Comparison of ENCODE assay signal across 26 cellular contexts in genomic region chr10:74523199-74523598, GRCh38.
DNase-seq lines count a peak whose midpoint lies in the region; ATAC-seq and TF ChIP-seq lines count a peak whose summit lies in the region.
"Had no signal": no experiment of that assay in that cellular context is flagged by ENCODE, and none has a peak within 500 bp of the region (broad histone marks: within the 10 kb centered on the region; RNA-seq: fewer than 3 reads in every experiment).

No MANE protein-coding gene starts in this region.

- peaks cover 36% of the 10 kb centered on the region for H3K36me3 Mint-ChIP-seq in stimulated activated naive CD8-positive, alpha-beta T cell treated with anti-CD3 and anti-CD28 coated beads, Interleukin-15, Interleukin-2, amounts not matched to agents 100 ng/mL and 50 ng/mL, for 24 hours (ENCODE audit: low read depth)
- no peaks in the 10 kb centered on the region for H3K36me3 Mint-ChIP-seq in WTC11
- peaks cover 26 to 33% of the 10 kb centered on the region in 2 donors for H3K36me3 Mint-ChIP-seq in stimulated activated naive B cell treated with anti-CD40 and anti-IgM and Interleukin-4, amounts not matched to agents 10 μg/mL and 1 μg/mL and 100 μg/mL, for 72 hours

- no peak for TF ChIP-seq CTCF in HEK293 (tag by site-specific recombination; IDR thresholded peaks at IDR 0.05)
- TF ChIP-seq CTCF in WTC11 (IDR thresholded peaks at IDR 0.05), result no peak
- no peak for TF ChIP-seq CTCF in breast epithelium (IDR thresholded peaks at IDR 0.05)

- H3K27me3 Mint-ChIP-seq in stimulated activated naive CD8-positive, alpha-beta T cell treated with anti-CD3 and anti-CD28 coated beads, Interleukin-15, Interleukin-2, amounts not matched to agents 100 ng/mL and 50 ng/mL, for 24 hours, result no peaks in the 10 kb centered on the region
- H3K27me3 Mint-ChIP-seq in stimulated activated naive CD8-positive, alpha-beta T cell treated with anti-CD3 and anti-CD28 coated beads, Interleukin-15, amount 100 ng/mL, for 72 hours, result no peaks in the 10 kb centered on the region
- no peaks in the 10 kb centered on the region for H3K27me3 Mint-ChIP-seq in WTC11 (ENCODE audit: low read depth)
- H3K27me3 Mint-ChIP-seq in stimulated activated naive B cell treated with anti-CD40 and anti-IgM and Interleukin-4, amounts not matched to agents 10 μg/mL and 1 μg/mL and 100 μg/mL, for 72 hours, result no peaks in the 10 kb centered on the region
- H3K27me3 Mint-ChIP-seq: CD4-positive, alpha-beta memory T cell; CD4-positive, CD25-positive, alpha-beta regulatory T cell; CD8-positive, alpha-beta memory T cell had no signal

- H3K27ac Mint-ChIP-seq in stimulated activated naive CD8-positive, alpha-beta T cell treated with anti-CD3 and anti-CD28 coated beads, Interleukin-15, Interleukin-2, amounts not matched to agents 100 ng/mL and 50 ng/mL, for 24 hours, result peak overlapping the region; percentile 5
- no peak overlapping the region for H3K27ac Mint-ChIP-seq in stimulated activated naive CD8-positive, alpha-beta T cell treated with anti-CD3 and anti-CD28 coated beads, Interleukin-15, amount 100 ng/mL, for 72 hours
- peak overlapping the region; percentile 14; the same call in 1 of the 2 replicates for H3K27ac Mint-ChIP-seq in WTC11
- peak overlapping the region; percentile 65 for H3K27ac Mint-ChIP-seq in stimulated activated naive B cell treated with anti-CD40 and anti-IgM and Interleukin-4, amounts not matched to agents 10 μg/mL and 1 μg/mL and 100 μg/mL, for 72 hours

- no peak overlapping the region for H3K4me3 Mint-ChIP-seq in stimulated activated naive CD8-positive, alpha-beta T cell treated with anti-CD3 and anti-CD28 coated beads, Interleukin-15, Interleukin-2, amounts not matched to agents 100 ng/mL and 50 ng/mL, for 24 hours
- no peak overlapping the region for H3K4me3 Mint-ChIP-seq in stimulated activated naive CD8-positive, alpha-beta T cell treated with anti-CD3 and anti-CD28 coated beads, Interleukin-15, amount 100 ng/mL, for 72 hours
- no peak overlapping the region for H3K4me3 Mint-ChIP-seq in WTC11
- peak overlapping the region in 1 of 2 donors; percentile 28 for H3K4me3 Mint-ChIP-seq in stimulated activated naive B cell treated with anti-CD40 and anti-IgM and Interleukin-4, amounts not matched to agents 10 μg/mL and 1 μg/mL and 100 μg/mL, for 72 hours
- H3K4me3 Mint-ChIP-seq: CD14-positive monocyte; CD4-positive, alpha-beta memory T cell; CD4-positive, CD25-positive, alpha-beta regulatory T cell; CD8-positive, alpha-beta memory T cell had no signal

- no peak for TF ChIP-seq POLR2A in breast epithelium (IDR thresholded peaks at IDR 0.05)

- CTCF ChIA-PET in HEK293 (lab: Yijun Ruan, JAX) (no interaction called here), WTC11 (lab: Charles Lee) (no interaction called here)

- no peaks in the 10 kb centered on the region for H3K9me3 Mint-ChIP-seq in stimulated activated naive CD8-positive, alpha-beta T cell treated with anti-CD3 and anti-CD28 coated beads, Interleukin-15, Interleukin-2, amounts not matched to agents 100 ng/mL and 50 ng/mL, for 24 hours
- no peaks in the 10 kb centered on the region for H3K9me3 Mint-ChIP-seq in stimulated activated naive CD8-positive, alpha-beta T cell treated with anti-CD3 and anti-CD28 coated beads, Interleukin-15, amount 100 ng/mL, for 72 hours
- H3K9me3 Mint-ChIP-seq in WTC11, result no peaks in the 10 kb centered on the region
- H3K9me3 Mint-ChIP-seq in stimulated activated naive B cell treated with anti-CD40 and anti-IgM and Interleukin-4, amounts not matched to agents 10 μg/mL and 1 μg/mL and 100 μg/mL, for 72 hours, result no peaks in the 10 kb centered on the region
- H3K9me3 Mint-ChIP-seq: CD4-positive, alpha-beta memory T cell; CD8-positive, alpha-beta memory T cell had no signal

- H3K27ac ChIP-seq in HEK293 (ENCODE audit: extremely low read depth, low read depth, low read length) (no peak overlapping the region), breast epithelium (no peak overlapping the region)
- H3K27ac ChIP-seq: BLaER1 had no signal

- DNase-seq in stimulated activated naive CD8-positive, alpha-beta T cell treated with anti-CD3 and anti-CD28 coated beads, Interleukin-15, amount 100 ng/mL, for 72 hours, result no peak
- DNase-seq in WTC11 (ENCODE audit: low spot score), result no peak
- DNase-seq in stimulated activated naive B cell treated with anti-CD40 and anti-IgM and Interleukin-4, amounts not matched to agents 10 μg/mL and 1 μg/mL and 100 μg/mL, for 72 hours, result no peak
- no peak for DNase-seq in breast epithelium (ENCODE audit: low spot score in 2 of 2)
- DNase-seq in NCI-H2029 treated with DMSO at 0.1 percent for 48 hours (lab: John Stamatoyannopoulos, UW), result no peak
- DNase-seq in stimulated activated CD4-positive, alpha-beta T cell treated with anti-CD3 and anti-CD28 coated beads, Interleukin-4, amount 100 ng/mL, for 24 hours, result no peak
- DNase-seq: 8988T; ACHN; BE2C; C1 segment of cervical spinal cord; CD4-positive, alpha-beta memory T cell; CD4-positive, CD25-positive, alpha-beta regulatory T cell; CD8-positive, alpha-beta memory T cell; COR-L47; DMS 273 treated with DMSO at 0.1 percent for 48 hours; DMS153; DMS53; DMS79; DND-41; EL; GDM1 had no signal

- intact Hi-C loops in breast epithelium (cut with DNase I; ENCODE audit: low total_unique reads), result no loop called here

- ATAC-seq in stimulated activated naive CD8-positive, alpha-beta T cell treated with anti-CD3 and anti-CD28 coated beads, Interleukin-15, amount 100 ng/mL, for 72 hours, result no peak
- no peak for ATAC-seq in WTC11
- ATAC-seq in stimulated activated naive B cell treated with anti-CD40 and anti-IgM and Interleukin-4, amounts not matched to agents 10 μg/mL and 1 μg/mL and 100 μg/mL, for 72 hours (replicated peaks), result peak; percentile 54 to 79
- ATAC-seq: GM12878 had no signal

- H3K36me3 ChIP-seq in HEK293 (ENCODE audit: control insufficient read depth in 2 of 2, insufficient read depth in 1 of 2, low read length in 2 of 2) (no peaks in the 10 kb centered on the region; a peak in 1 of 3 replicates), breast epithelium (no peaks in the 10 kb centered on the region)
- H3K36me3 ChIP-seq: BE2C, BLaER1 had no signal

- H3K4me1 ChIP-seq in HEK293 (ENCODE audit: control insufficient read depth, insufficient read depth, low read length) (no peaks in the 10 kb centered on the region), breast epithelium (no peaks in the 10 kb centered on the region)

- POLR2A ChIA-PET in HEK293 (lab: Yijun Ruan, JAX), result no interaction called here
- POLR2A ChIA-PET in WTC11 (lab: Charles Lee), result no interaction called here

- H3K4me3 ChIP-seq in HEK293 (ENCODE audit: low read depth, low read length) (no peak overlapping the region), breast epithelium (no peak overlapping the region)
- H3K4me3 ChIP-seq: BLaER1, GM12878 had no signal

- H3K9me3 ChIP-seq in HEK293 (ENCODE audit: control insufficient read depth, insufficient read depth, low read depth, low read length) (no peaks in the 10 kb centered on the region), breast epithelium (no peaks in the 10 kb centered on the region)
- H3K9me3 ChIP-seq: BE2C, BLaER1 had no signal

- no peaks in the 10 kb centered on the region for H3K27me3 ChIP-seq in breast epithelium
- H3K27me3 ChIP-seq: BE2C, BLaER1 had no signal

- H3K4me1 Mint-ChIP-seq in stimulated activated naive CD8-positive, alpha-beta T cell treated with anti-CD3 and anti-CD28 coated beads, Interleukin-15, Interleukin-2, amounts not matched to agents 100 ng/mL and 50 ng/mL, for 24 hours (ENCODE audit: low read depth), result no peaks in the 10 kb centered on the region
- H3K4me1 Mint-ChIP-seq in stimulated activated naive CD8-positive, alpha-beta T cell treated with anti-CD3 and anti-CD28 coated beads, Interleukin-15, amount 100 ng/mL, for 72 hours, result no peaks in the 10 kb centered on the region
- H3K4me1 Mint-ChIP-seq in WTC11, result peaks cover 19% of the 10 kb centered on the region
- H3K4me1 Mint-ChIP-seq in stimulated activated naive B cell treated with anti-CD40 and anti-IgM and Interleukin-4, amounts not matched to agents 10 μg/mL and 1 μg/mL and 100 μg/mL, for 72 hours, result peaks cover 14 to 25% of the 10 kb centered on the region in 2 donors

TF ChIP-seq in HEK293, 187 proteins besides CTCF, POLR2A, EP300 and RAD21:
- TF ChIP-seq PRDM1 (tag by site-specific recombination; IDR thresholded peaks at IDR 0.05) (peak; percentile 81), ZNF155 (tag by site-specific recombination; IDR thresholded peaks at IDR 0.05) (no peak)
TF ChIP-seq in HEK293: peak in this region for 1.

TF ChIP-seq in WTC11, 78 proteins besides CTCF, POLR2A, EP300 and RAD21 (continues in another document):
- no peak for TF ChIP-seq ATF6 (CRISPR knock-in tag; IDR thresholded peaks at IDR 0.05)

Comparison
In these comparisons a context has a peak if more than half of its experiments do, and no peak if none do; other contexts are left out.
1. H3K27ac Mint-ChIP-seq: peak in stimulated activated naive CD8-positive, alpha-beta T cell treated with anti-CD3 and anti-CD28 coated beads, Interleukin-15, Interleukin-2, amounts not matched to agents 100 ng/mL and 50 ng/mL, for 24 hours (single experiment), WTC11 (single experiment) and stimulated activated naive B cell treated with anti-CD40 and anti-IgM and Interleukin-4, amounts not matched to agents 10 μg/mL and 1 μg/mL and 100 μg/mL, for 72 hours (single experiment); none in stimulated activated naive CD8-positive, alpha-beta T cell treated with anti-CD3 and anti-CD28 coated beads, Interleukin-15, amount 100 ng/mL, for 72 hours (0 of 2).
2. ATAC-seq: peak in stimulated activated naive B cell treated with anti-CD40 and anti-IgM and Interleukin-4, amounts not matched to agents 10 μg/mL and 1 μg/mL and 100 μg/mL, for 72 hours (2 of 2); none in stimulated activated naive CD8-positive, alpha-beta T cell treated with anti-CD3 and anti-CD28 coated beads, Interleukin-15, amount 100 ng/mL, for 72 hours (single experiment) and WTC11 (single experiment).